ENCODE assay signal across 8 cellular contexts in genomic region chr9:121550569-121551512, GRCh38. TPM values are rescaled to one million over a fixed set of nuclear protein-coding genes. Genes with fewer than 3 reads are reported as not detected.
DNase-seq lines count a peak whose midpoint lies in the region; ATAC-seq and TF ChIP-seq lines count a peak whose summit lies in the region.

No MANE protein-coding gene starts in this region.

- no peak overlapping the region for H3K27ac ChIP-seq in SK-N-MC
- H3K27ac ChIP-seq in parathyroid adenoma: no peak overlapping the region
- H3K27ac ChIP-seq in tibial artery: peak overlapping the region; percentile 7 to 18

- ATAC-seq in GM19351 (IDR thresholded peaks at IDR 0.05; ENCODE audit: unreplicated experiment) (peak; percentile 53), Right ventricle myocardium inferior (peak; percentile 51)

- H3K9me3 Mint-ChIP-seq in activated naive CD4-positive, alpha-beta T cell treated with anti-CD3 and anti-CD28 coated beads, Interleukin-2, amount 10 ng/mL, durations not matched to agents 7 days and 5 days: no peaks in the 10 kb centered on the region

- H2AFZ ChIP-seq in parathyroid adenoma: peak overlapping the region; percentile 66

- no peaks in the 10 kb centered on the region for H3K79me2 ChIP-seq in parathyroid adenoma

- H3K9me3 ChIP-seq in MG63 (no peaks in the 10 kb centered on the region), SK-N-MC (ENCODE audit: low read depth, low read length) (no peaks in the 10 kb centered on the region), parathyroid adenoma (ENCODE audit: control insufficient read depth, low read length) (no peaks in the 10 kb centered on the region), tibial artery (no peaks in the 10 kb centered on the region)

- no peaks in the 10 kb centered on the region for H3K4me1 ChIP-seq in parathyroid adenoma
- peaks cover 0 to 20% (median 13%) of the 10 kb centered on the region in 4 donors for H3K4me1 ChIP-seq in tibial artery

- CTCF ChIA-PET in activated naive CD4-positive, alpha-beta T cell treated with anti-CD3 and anti-CD28 coated beads, Interleukin-2, amount 10 ng/mL, durations not matched to agents 7 days and 5 days (lab: Charles Lee): interaction anchor here (0.6 to 5.8 kb wide), 12 partner anchors 8 to 141 kb away, joined by 3 to 89 read pairs (median 4); no protein-coding TSS in a partner anchor

- H3K27me3 ChIP-seq in MG63: no peaks in the 10 kb centered on the region
- no peaks in the 10 kb centered on the region for H3K27me3 ChIP-seq in parathyroid adenoma (ENCODE audit: control insufficient read depth, insufficient read depth, low read length)
- H3K27me3 ChIP-seq in tibial artery: no peaks in the 10 kb centered on the region

- H3K27me3 Mint-ChIP-seq in activated naive CD4-positive, alpha-beta T cell treated with anti-CD3 and anti-CD28 coated beads, Interleukin-2, amount 10 ng/mL, durations not matched to agents 7 days and 5 days: peaks cover 59% of the 10 kb centered on the region

- peak overlapping the region; percentile 73 for H3K4me2 ChIP-seq in parathyroid adenoma (ENCODE audit: low read length)

- intact Hi-C loops in Right ventricle myocardium inferior (cut with DNase I): loop anchor here (5.0 kb wide), 1 partner anchor 46 kb away; no protein-coding TSS in a partner anchor
- intact Hi-C loops in tibial artery (cut with DNase I; ENCODE audit: low total_unique reads): loop anchor here (5.0 kb wide), 2 partner anchors 51 to 131 kb away; no protein-coding TSS in a partner anchor

- H3K36me3 ChIP-seq in MG63 (no peaks in the 10 kb centered on the region), SK-N-MC (ENCODE audit: insufficient read depth, low read length) (no peaks in the 10 kb centered on the region), parathyroid adenoma (ENCODE audit: control insufficient read depth, insufficient read depth, low read length) (no peaks in the 10 kb centered on the region), tibial artery (no peaks in the 10 kb centered on the region)

- H3K4me3 ChIP-seq in MG63 (peak overlapping the region; percentile 36), SK-N-MC (peak overlapping the region; percentile 58), parathyroid adenoma (ENCODE audit: low read depth, low read length) (peak overlapping the region; percentile 16), tibial artery (peak overlapping the region; percentile 32 to 50)

- DNase-seq in AG20443 (ENCODE audit: low spot score) (peak; percentile 80), MG63 (peak; percentile 73), SK-N-MC (ENCODE audit: low read depth, low spot score) (no peak), Right ventricle myocardium inferior (ENCODE audit: missing footprints) (peak; percentile 88), tibial artery (peak; percentile 78 to 91)
- DNase-seq in activated naive CD4-positive, alpha-beta T cell treated with anti-CD3 and anti-CD28 coated beads, Interleukin-2, amount 10 ng/mL, durations not matched to agents 7 days and 5 days: peak; percentile 82

- no peak overlapping the region for H3K27ac Mint-ChIP-seq in activated naive CD4-positive, alpha-beta T cell treated with anti-CD3 and anti-CD28 coated beads, Interleukin-2, amount 10 ng/mL, durations not matched to agents 7 days and 5 days

- peaks cover 3% of the 10 kb centered on the region for H3K4me1 Mint-ChIP-seq in activated naive CD4-positive, alpha-beta T cell treated with anti-CD3 and anti-CD28 coated beads, Interleukin-2, amount 10 ng/mL, durations not matched to agents 7 days and 5 days

- TF ChIP-seq CTCF in parathyroid adenoma (IDR thresholded peaks at IDR 0.05) (peak; percentile 75), tibial artery (IDR thresholded peaks at IDR 0.05) (peak; percentile 96 to 97)

- no peak overlapping the region for H3K4me3 Mint-ChIP-seq in activated naive CD4-positive, alpha-beta T cell treated with anti-CD3 and anti-CD28 coated beads, Interleukin-2, amount 10 ng/mL, durations not matched to agents 7 days and 5 days

- H3K9ac ChIP-seq in SK-N-MC (ENCODE audit: insufficient read length) (no peak overlapping the region), parathyroid adenoma (no peak overlapping the region)

- no peaks in the 10 kb centered on the region for H3K36me3 Mint-ChIP-seq in activated naive CD4-positive, alpha-beta T cell treated with anti-CD3 and anti-CD28 coated beads, Interleukin-2, amount 10 ng/mL, durations not matched to agents 7 days and 5 days

RNA-seq across cellular contexts. Expression of gene GGTA1, which starts 51.2 kb away (rescaled TPM):
- total RNA-seq in MG63 (2014; rRNA removed; shearing (Covaris generic); ENCODE audit: low replicate concordance): 4.6 and 6.2 TPM in 2 replicates
- total RNA-seq in Right ventricle myocardium inferior: 27.9 TPM

Comparison
In these comparisons a context has a peak if more than half of its experiments do, and no peak if none do; other contexts are left out.
1. H3K27ac ChIP-seq: peak in tibial artery (2 of 2); none in SK-N-MC (single experiment) and parathyroid adenoma (single experiment).
2. Peak in every context shown above with its lines, with median percentiles within 50 percentile points of each other: H3K4me3 ChIP-seq.